Comparison of ENCODE assay signal across 9 cellular contexts in genomic region chr2:205682239-205683021, GRCh38. TPM values are rescaled to one million over a fixed set of nuclear protein-coding genes. Genes with fewer than 3 reads are reported as not detected.
A peak's percentile ranks its signal among the peaks of the same experiment; 100 is the strongest.
DNase-seq lines count a peak whose midpoint lies in the region; ATAC-seq, FAIRE-seq and TF ChIP-seq lines count a peak whose summit lies in the region.
"Had no signal": no experiment of that assay in that cellular context is flagged by ENCODE, and none has a peak within 500 bp of the region (broad histone marks: within the 10 kb centered on the region; RNA-seq: fewer than 3 reads in every experiment).

Gene NRP2 (plus strand): TSS chr2:205682501. CDS start chr2:205683291, 790 bp downstream.

- WGBS in A549 (ENCODE audit: missing lambda C conversion rate): under 1% methylated on average over 15 of the region's 71 CpGs

- TF ChIP-seq POLR2A in A549 (IDR thresholded peaks at IDR 0.05; ENCODE audit: low read length): peak; percentile 91

- peak within 1 kb of the TSS; percentile 80 for H3K4me3 ChIP-seq in A549

- no peak for TF ChIP-seq EP300 in A549 (IDR thresholded peaks at IDR 0.05)

- peak within 1 kb of the TSS; percentile 88 for H3K4me2 ChIP-seq in A549

- peak within 1 kb of the TSS; percentile 93 to 98 for H3K27ac ChIP-seq in A549

- TF ChIP-seq RAD21 in A549 (conservative IDR thresholded peaks at IDR 0.05 in 1 of 2, IDR thresholded peaks at IDR 0.05 in 1 of 2): peak in 1 of 2 experiments; percentile 36; a peak in 2 of 5 replicates

- POLR2A ChIA-PET in A549 (lab: Yijun Ruan, JAX): interaction anchor here (0.8 to 2.5 kb wide), 21 partner anchors 10 to 1432 kb away, joined by 3 to 26 read pairs (median 4); no protein-coding TSS in a partner anchor

- no peak for TF ChIP-seq CTCF in A549 (IDR thresholded peaks at IDR 0.05)

- H3K9me3 ChIP-seq in A549: no peaks in the 10 kb centered on the region

- CTCF ChIA-PET in A549 (lab: Yijun Ruan, JAX): interaction anchor here (0.8 to 5.9 kb wide), 13 partner anchors 13 to 1569 kb away, joined by 3 to 33 read pairs (median 4); no protein-coding TSS in a partner anchor

- DNase-seq in A549 (ENCODE audit: low read depth in 1 of 2, low spot score in 1 of 2) (peak; percentile 58 to 86), NCI-H345 (lab: John Stamatoyannopoulos, UW) (peak; percentile 81), cortex of kidney (lab: John Stamatoyannopoulos, UW) (peak; percentile 28), kidney tubule cell (ENCODE audit: low spot score) (peak; percentile 88)
- DNase-seq in activated CD4-positive, CD25-positive, alpha-beta regulatory T cell treated with anti-CD3 and anti-CD28 coated beads, Interleukin-2, amount 50 U/mL, for 72 hours: peak; percentile 37
- peak; percentile 52 for DNase-seq in stimulated activated CD4-positive, alpha-beta T cell treated with anti-CD3 and anti-CD28 coated beads, Interleukin-12 subunit alpha, Interleukin-12 subunit beta, amount 100 ng/mL, for 4 hours
- DNase-seq: DND-41 had no signal

- H3K4me1 ChIP-seq in A549: peaks cover 38% of the 10 kb centered on the region

- no peak for FAIRE-seq in A549 (lab: Jason Lieb, UNC)

- ATAC-seq in A549 (peak; percentile 76 to 84), GM18868 (IDR thresholded peaks at IDR 0.05; ENCODE audit: unreplicated experiment) (peak; percentile 73), HG03095 (IDR thresholded peaks at IDR 0.05; ENCODE audit: unreplicated experiment) (peak; percentile 64)

TF ChIP-seq in A549, 52 proteins besides CTCF, POLR2A, EP300 and RAD21 (continues in another document):
- TF ChIP-seq SREBF2 (IDR thresholded peaks at IDR 0.05) (no peak), MAZ (IDR thresholded peaks at IDR 0.05; ENCODE audit: borderline replicate concordance, low read depth, low read length) (no peak), MAFK (IDR thresholded peaks at IDR 0.05; ENCODE audit: partially characterized antibody) (no peak), USF2 (IDR thresholded peaks at IDR 0.05) (no peak), ZC3H11A (IDR thresholded peaks at IDR 0.05) (no peak), KDM5A (IDR thresholded peaks at IDR 0.05) (no peak), CEBPB (IDR thresholded peaks at IDR 0.05) (no peak), HDAC2 (IDR thresholded peaks at IDR 0.05) (0 out of 2 replicates have a peak, but pooled peaks have one; percentile 26), HMGXB4 (CRISPR knock-in tag; IDR thresholded peaks at IDR 0.05; ENCODE audit: borderline replicate concordance) (no peak), NFE2L2 (conservative IDR thresholded peaks at IDR 0.05; ENCODE audit: low read length) (no peak), CHD2 (IDR thresholded peaks at IDR 0.05; ENCODE audit: low read length, partially characterized antibody) (no peak), FOSL2 (IDR thresholded peaks at IDR 0.05) (no peak), FOSL2 (CRISPR knock-in tag; IDR thresholded peaks at IDR 0.05) (no peak), CHD4 (IDR thresholded peaks at IDR 0.05; ENCODE audit: borderline replicate concordance) (no peak), ELK1 (IDR thresholded peaks at IDR 0.05; ENCODE audit: low read depth, low read length) (no peak), RCOR1 (IDR thresholded peaks at IDR 0.05; ENCODE audit: low read depth, low read length) (no peak), NPAS2 (CRISPR knock-in tag; IDR thresholded peaks at IDR 0.05; ENCODE audit: borderline replicate concordance) (no peak), JUNB (IDR thresholded peaks at IDR 0.05) (no peak), NR3C1 (IDR thresholded peaks at IDR 0.05) (no peak), GATA3 (IDR thresholded peaks at IDR 0.05; ENCODE audit: borderline replicate concordance) (no peak), E2F6 (IDR thresholded peaks at IDR 0.05; ENCODE audit: borderline replicate concordance, low read depth) (no peak), MAX (IDR thresholded peaks at IDR 0.05) (peak; percentile 75), ZFP36 (IDR thresholded peaks at IDR 0.05; ENCODE audit: borderline replicate concordance, partially characterized antibody) (no peak), RFX5 (IDR thresholded peaks at IDR 0.05) (no peak), FOXS1 (CRISPR knock-in tag; IDR thresholded peaks at IDR 0.05) (no peak), JUN (IDR thresholded peaks at IDR 0.05) (peak in 1 of 2 experiments; percentile 94; a peak in 3 of 5 replicates), MYC (IDR thresholded peaks at IDR 0.05; ENCODE audit: borderline replicate concordance, low read length) (no peak), REST (IDR thresholded peaks at IDR 0.05) (no peak), ZSCAN20 (CRISPR knock-in tag; IDR thresholded peaks at IDR 0.05) (no peak), TP53 (CRISPR knock-in tag; IDR thresholded peaks at IDR 0.05) (no peak), HEYL (CRISPR knock-in tag; IDR thresholded peaks at IDR 0.05) (no peak)

RNA-seq across cellular contexts. Expression of gene NRP2, which starts in this region (rescaled TPM):
- polyA plus RNA-seq in A549 (2011; rRNA removed) (144 and 154 TPM in 2 replicates), A549 (2017; fragmentation: RNase III; extraction: RNeasy Plus Mini Kit Qiagen cat#74134 plus additional on column Dnase treatment) (125 to 187 TPM (median 159 TPM) in 3 replicates)
- polyA plus RNA-seq in A549 (2012; cell fraction: cytosol; rRNA removed): 37.9 and 48.1 TPM in 2 replicates
- 111 and 112 TPM in 2 replicates for polyA plus RNA-seq in A549 (2012; cell fraction: nucleus; rRNA removed)
- 199 and 240 TPM in 2 replicates for polyA minus RNA-seq in A549 (2011; rRNA and poly(A)+ RNA removed)

Comparison
In these comparisons a context has a peak if more than half of its experiments do, and no peak if none do; other contexts are left out.
1. Peak in every context shown above with its lines: DNase-seq, ATAC-seq, H3K4me3 ChIP-seq and H3K27ac ChIP-seq.
2. DNase-seq: peak in every context shown above with its lines; median percentile 88 in kidney tubule cell; 81 in NCI-H345; 72 in A549; 52 in stimulated activated CD4-positive, alpha-beta T cell treated with anti-CD3 and anti-CD28 coated beads, Interleukin-12 subunit alpha, Interleukin-12 subunit beta, amount 100 ng/mL, for 4 hours; 37 in activated CD4-positive, CD25-positive, alpha-beta regulatory T cell treated with anti-CD3 and anti-CD28 coated beads, Interleukin-2, amount 50 U/mL, for 72 hours; 28 in cortex of kidney.